9 cellular contexts compared by ENCODE assay signal in the genomic region with DNA sequence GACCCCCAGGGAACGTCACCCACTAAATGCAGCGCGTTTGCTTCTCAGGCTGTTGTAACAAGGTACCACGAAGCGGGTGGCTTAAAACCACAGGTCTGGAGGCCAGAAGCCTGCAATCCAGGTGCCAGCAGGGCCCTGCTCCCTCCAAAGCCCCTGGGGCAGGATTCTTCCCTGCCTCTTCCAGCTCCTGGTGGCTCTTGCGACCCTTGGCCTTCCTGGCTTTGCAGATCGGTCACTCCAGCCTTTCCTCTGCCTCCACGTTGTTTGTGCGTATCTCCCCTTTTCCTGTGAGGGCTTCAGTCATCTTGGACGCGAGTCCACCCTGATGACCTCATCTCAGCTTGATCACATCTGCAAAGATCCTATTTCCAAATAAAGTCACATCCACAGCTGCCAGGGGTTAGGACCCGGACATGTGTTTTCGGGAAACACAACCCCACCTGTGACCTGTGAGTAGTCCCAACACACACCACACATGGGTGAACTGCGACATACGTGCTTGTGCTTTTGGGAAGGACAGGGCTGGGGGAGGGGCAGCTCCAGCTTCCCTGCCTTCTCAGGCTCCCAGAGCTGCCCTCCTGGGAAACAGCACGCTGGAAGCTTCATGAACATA.
DNase-seq lines count a peak whose midpoint lies in the region; ATAC-seq, FAIRE-seq and TF ChIP-seq lines count a peak whose summit lies in the region.
"Had no signal": no experiment of that assay in that cellular context is flagged by ENCODE, and none has a peak within 500 bp of the region (broad histone marks: within the 10 kb centered on the region; RNA-seq: fewer than 3 reads in every experiment).

No MANE protein-coding gene starts in this region.

- no TSS peak for BruUV-seq in K562 (replicated peaks; lab: Mats Ljungman, UMichigan)

- no peak for TF ChIP-seq POLR2A in K562 (conservative IDR thresholded peaks at IDR 0.05)

- H3K27ac ChIP-seq in HL-60 (replicated peaks): 0 out of 2 replicates have a peak overlapping the region, but pooled peaks have one; percentile 15
- H3K27ac ChIP-seq in K562 (ENCODE audit: extremely low read depth, low read depth, low read length): no peak overlapping the region

- ATAC-seq in K562 (no peak), HG02885 (IDR thresholded peaks at IDR 0.05; ENCODE audit: poor library complexity, unreplicated experiment) (no peak)

- H2AFZ ChIP-seq in K562 (ENCODE audit: low read depth, low read length): 0 out of 2 replicates have a peak overlapping the region, but pooled peaks have one; percentile 9

- H3K4me1 ChIP-seq in K562 (replicated peaks in 1 of 2; ENCODE audit: control insufficient read depth in 2 of 2, insufficient read depth in 2 of 2, low read length in 2 of 2): peaks cover 21 to 40% of the 10 kb centered on the region in 2 experiments

- no peaks in the 10 kb centered on the region for H3K36me3 ChIP-seq in K562 (ENCODE audit: control insufficient read depth, insufficient read depth, low read length)

- no peaks in the 10 kb centered on the region for H3K27me3 ChIP-seq in HL-60 (ENCODE audit: insufficient read depth, poor library complexity, severe bottlenecking)
- H3K27me3 ChIP-seq in K562 (ENCODE audit: control insufficient read depth in 2 of 2, insufficient read depth in 2 of 2, low read length in 2 of 2): peaks cover 0 to 19% of the 10 kb centered on the region in 2 experiments; a peak in 1 of 5 replicates

- POLR2A ChIA-PET in K562 (lab: Yijun Ruan, JAX): interaction anchor here (0.5 to 0.7 kb wide), 2 partner anchors 26 to 115 kb away, joined by 3 read pairs; no protein-coding TSS in a partner anchor

- no peak for DNase-seq in HL-60 (ENCODE audit: low read depth in 1 of 2, low spot score in 1 of 2)
- DNase-seq in K562 (ENCODE audit: extremely low read depth in 1 of 4, low spot score in 3 of 4): no peak
- DNase-seq in iris pigment epithelial cell (ENCODE audit: low read depth): peak; percentile 65
- peak; percentile 51 for DNase-seq in stromal cell of bone marrow (ENCODE audit: low read depth)
- no peak for DNase-seq in GM19239 (ENCODE audit: insufficient read length, low spot score)
- no peak for DNase-seq in NAMALWA (ENCODE audit: low spot score)
- DNase-seq in DMS114 treated with DMSO at 0.1 percent for 48 hours (lab: John Stamatoyannopoulos, UW; ENCODE audit: unreplicated experiment): no peak

- no peak overlapping the region for H3K4me3 ChIP-seq in HL-60 (replicated peaks; ENCODE audit: insufficient read depth, low read length)
- no peak overlapping the region for H3K4me3 ChIP-seq in K562

- no peaks in the 10 kb centered on the region; the same call in 1 of the 2 replicates for H4K20me1 ChIP-seq in K562 (replicated peaks; ENCODE audit: control insufficient read depth, insufficient read depth, low read length)

- no peaks in the 10 kb centered on the region for H3K9me1 ChIP-seq in K562 (ENCODE audit: control insufficient read depth, insufficient read depth, low read length)

- no peak overlapping the region for H3K4me2 ChIP-seq in K562 (ENCODE audit: insufficient read depth, low read length)

- intact Hi-C loops in K562 (cut with micrococcal nuclease): loop anchor here (2.0 to 10.0 kb wide), 4 partner anchors 69 to 357 kb away; no protein-coding TSS in a partner anchor

- CTCF ChIA-PET in K562 (lab: Yijun Ruan, JAX; ENCODE audit: low intra/inter-chr PET ratio): interaction anchor here (0.6 to 1.7 kb wide), 3 partner anchors 46 to 350 kb away, joined by 3 to 9 read pairs (median 4); no protein-coding TSS in a partner anchor

- H3K9me3 ChIP-seq in K562 (replicated peaks; ENCODE audit: control insufficient read depth, insufficient read depth, low read depth, low read length): no peaks in the 10 kb centered on the region

- no peak for TF ChIP-seq RAD21 in K562 (CRISPR knock-in tag; conservative IDR thresholded peaks at IDR 0.05 in 1 of 2, IDR thresholded peaks at IDR 0.05 in 1 of 2)

- H3K9ac ChIP-seq in K562 (ENCODE audit: insufficient read depth in 1 of 2, low read depth in 2 of 2, low read length in 2 of 2): peak overlapping the region in 1 of 2 experiments; percentile 61; a peak in 1 of 4 replicates

- WGBS in K562 (ENCODE audit: insufficient coverage, low coverage, missing lambda C conversion rate): 33% methylated on average over 16 of the region's 16 CpGs

- H3K79me2 ChIP-seq in K562 (ENCODE audit: control insufficient read depth, insufficient read depth, low read length): no peaks in the 10 kb centered on the region

- in situ Hi-C loops in K562 (cut with MboI): no loop called here

- TF ChIP-seq CTCF in HL-60 (IDR thresholded peaks at IDR 0.05; ENCODE audit: insufficient read depth, low read length) (no peak), K562 (IDR thresholded peaks at IDR 0.05 in 2 of 3, conservative IDR thresholded peaks at IDR 0.05 in 1 of 3; ENCODE audit: insufficient read depth in 2 of 3, low read depth in 1 of 3, low read length in 3 of 3) (no peak)

- no peak for TF ChIP-seq EP300 in K562 (IDR thresholded peaks at IDR 0.05; ENCODE audit: low read length)

- FAIRE-seq in K562 (lab: Jason Lieb, UNC) (no peak), GM19239 (lab: Jason Lieb, UNC) (no peak)
- FAIRE-seq: frontal cortex had no signal

TF ChIP-seq in K562, 482 proteins besides CTCF, POLR2A, EP300 and RAD21 (continues in another document):
- TF ChIP-seq CUX1 (CRISPR knock-in tag; IDR thresholded peaks at IDR 0.05) (no peak), PHB (CRISPR knock-in tag; IDR thresholded peaks at IDR 0.05) (no peak), ZNF445 (CRISPR knock-in tag; IDR thresholded peaks at IDR 0.05; ENCODE audit: low read depth) (no peak), ZNF778 (CRISPR knock-in tag; IDR thresholded peaks at IDR 0.05) (no peak), ZBTB26 (CRISPR knock-in tag; IDR thresholded peaks at IDR 0.05) (no peak), RBM39 (optimal IDR thresholded peaks at IDR 0.05; ENCODE audit: low read depth, low read length) (no peak), ZNF449 (CRISPR knock-in tag; IDR thresholded peaks at IDR 0.05) (no peak)
- TF ChIP-seq, protein P1, sequence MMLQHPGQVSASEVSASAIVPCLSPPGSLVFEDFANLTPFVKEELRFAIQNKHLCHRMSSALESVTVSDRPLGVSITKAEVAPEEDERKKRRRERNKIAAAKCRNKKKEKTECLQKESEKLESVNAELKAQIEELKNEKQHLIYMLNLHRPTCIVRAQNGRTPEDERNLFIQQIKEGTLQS (IDR thresholded peaks at IDR 0.05): peak; percentile 65
- TF ChIP-seq, protein P1 (CRISPR knock-in tag; conservative IDR thresholded peaks at IDR 0.05): no peak

Comparison
In these comparisons a context has a peak if more than half of its experiments do, and no peak if none do; other contexts are left out.
1. DNase-seq: peak in iris pigment epithelial cell (single experiment) and stromal cell of bone marrow (single experiment); none in HL-60 (0 of 2), K562 (0 of 4), GM19239 (single experiment), NAMALWA (single experiment) and DMS114 treated with DMSO at 0.1 percent for 48 hours (single experiment).